ENCODE assay signal across 8 cellular contexts in genomic region chr1:903721-904270, GRCh38. TPM values are rescaled to one million over a fixed set of nuclear protein-coding genes. Genes with fewer than 3 reads are reported as not detected.
DNase-seq lines count a peak whose midpoint lies in the region; TF ChIP-seq lines count a peak whose summit lies in the region.

No MANE protein-coding gene starts in this region.

- peaks cover 6 to 10% (median 6%) of the 10 kb centered on the region in 3 donors for H3K4me1 Mint-ChIP-seq in IgD-negative memory B cell

- no peak overlapping the region for H3K27ac Mint-ChIP-seq in IgD-negative memory B cell

- H3K9me3 Mint-ChIP-seq in IgD-negative memory B cell: peaks cover 0 to 1% (median 0%) of the 10 kb centered on the region in 3 donors

- TF ChIP-seq POLR2A in erythroblast (IDR thresholded peaks at IDR 0.05; ENCODE audit: low read length): no peak

- H2AFZ ChIP-seq in ACC112 (ENCODE audit: low read length, unreplicated experiment): no peak overlapping the region

- H3K27me3 ChIP-seq in ACC112 (ENCODE audit: insufficient read depth, low read length): peaks cover 10% of the 10 kb centered on the region; the same call in 1 of the 2 replicates

- no peak overlapping the region for H3K27ac ChIP-seq in ACC112 (ENCODE audit: low read depth, low read length)

- no peaks in the 10 kb centered on the region for H3K79me2 ChIP-seq in ACC112 (ENCODE audit: control insufficient read depth, insufficient read depth, low read length, unreplicated experiment)

- H3K4me3 ChIP-seq in ACC112 (ENCODE audit: low read depth, low read length): peak overlapping the region; percentile 37; the same call in 1 of the 2 replicates

- H3K4me1 ChIP-seq in ACC112 (ENCODE audit: control insufficient read depth, insufficient read depth, low read length, unreplicated experiment): peaks cover 13% of the 10 kb centered on the region

- peak; percentile 49 for DNase-seq in ecto neural progenitor cell (ENCODE audit: low spot score)
- peak; percentile 9 for DNase-seq in mucosa of gallbladder (ENCODE audit: low spot score)
- DNase-seq in A172 (ENCODE audit: low spot score): no peak
- no peak for DNase-seq in NCI-H82 (lab: John Stamatoyannopoulos, UW)
- DNase-seq in erythroblast (lab: John Stamatoyannopoulos, UW): no peak
- no peak for DNase-seq in stimulated activated CD4-positive, alpha-beta T cell treated with anti-CD3 and anti-CD28 coated beads, Interleukin-4, amount 100 ng/mL, for 24 hours

- no peaks in the 10 kb centered on the region for H3K36me3 ChIP-seq in ACC112 (ENCODE audit: insufficient read depth, low read length)

- peaks cover 30% of the 10 kb centered on the region for H3K27me3 Mint-ChIP-seq in IgD-negative memory B cell

- no peaks in the 10 kb centered on the region for H3K36me3 Mint-ChIP-seq in IgD-negative memory B cell

- H3K4me3 Mint-ChIP-seq in IgD-negative memory B cell: peak overlapping the region in 3 of 4 donors; percentile 41 to 83 (median 79)

RNA-seq across cellular contexts. Expression of gene SAMD11, which starts 19.9 kb away (rescaled TPM):
- polyA plus RNA-seq in IgD-negative memory B cell: not detected
- total RNA-seq in mucosa of gallbladder: 15.0 TPM
- 37.0 and 62.7 TPM in 2 replicates for total RNA-seq in A172 (2014; rRNA removed; shearing (Covaris generic))

RNA-seq across cellular contexts. Expression of gene NOC2L, which starts 55.3 kb away (rescaled TPM):
- polyA plus RNA-seq in IgD-negative memory B cell: 64.9 TPM
- 54.1 TPM for total RNA-seq in mucosa of gallbladder
- total RNA-seq in A172 (2014; rRNA removed; shearing (Covaris generic)): 68.7 and 72.8 TPM in 2 replicates

RNA-seq across cellular contexts. Expression of gene KLHL17, which starts 56.6 kb away (rescaled TPM):
- 1.3 TPM for polyA plus RNA-seq in IgD-negative memory B cell
- total RNA-seq in mucosa of gallbladder: 22.5 TPM
- total RNA-seq in A172 (2014; rRNA removed; shearing (Covaris generic)): 2.9 and 8.0 TPM in 2 replicates

Comparison
In these comparisons a context has a peak if more than half of its experiments do, and no peak if none do; other contexts are left out.
1. DNase-seq: peak in ecto neural progenitor cell (single experiment) and mucosa of gallbladder (single experiment); none in A172 (single experiment), NCI-H82 (single experiment), erythroblast (0 of 2) and stimulated activated CD4-positive, alpha-beta T cell treated with anti-CD3 and anti-CD28 coated beads, Interleukin-4, amount 100 ng/mL, for 24 hours (single experiment).